ENCODE assay signal across 11 cellular contexts in genomic region chr7:76511911-76512885, GRCh38. TPM values are rescaled to one million over a fixed set of nuclear protein-coding genes. Genes with fewer than 3 reads are reported as not detected.
DNase-seq lines count a peak whose midpoint lies in the region; ATAC-seq, FAIRE-seq and TF ChIP-seq lines count a peak whose summit lies in the region.
"Not testable (repeated sequence)": the region's sequence is repeated elsewhere in the genome, so short reads cannot be mapped to it uniquely, and the experiment has no call there.
"Had no signal": no experiment of that assay in that cellular context is flagged by ENCODE, and none has a peak within 500 bp of the region (broad histone marks: within the 10 kb centered on the region; RNA-seq: fewer than 3 reads in every experiment).

No MANE protein-coding gene starts in this region.

- H3K9ac ChIP-seq in Karpas-422 (ENCODE audit: low read length); keratinocyte (ENCODE audit: control insufficient read depth, extremely low read depth, insufficient read depth, low read length): not testable (repeated sequence)

- CTCF ChIA-PET in A549 (lab: Yijun Ruan, JAX): interaction anchor here (1.0 kb wide), 1 partner anchor 844 kb away, joined by 3 read pairs; no protein-coding TSS in a partner anchor

- FAIRE-seq in A549 (lab: Jason Lieb, UNC) (peak; percentile 98), keratinocyte (lab: Jason Lieb, UNC) (peak; percentile 83)

- H3K9me1 ChIP-seq in keratinocyte (ENCODE audit: control insufficient read depth, extremely low read depth, insufficient read depth, low read length): not testable (repeated sequence)

- not testable (repeated sequence) for H3K9me2 ChIP-seq in Karpas-422 (replicated peaks; ENCODE audit: insufficient read depth, low read length)

- ATAC-seq in A549 (peak; percentile 77 to 93), esophagus mucosa (peak; percentile 95), sciatic nerve (peak; percentile 83)

- TF ChIP-seq POLR2A in A549 (IDR thresholded peaks at IDR 0.05; ENCODE audit: low read length): peak; percentile 28; the same call in 1 of the 2 replicates

- dilution Hi-C loops in keratinocyte (cut with MboI; ENCODE audit: extremely low pct_ligation_motif_present, low sequenced_read_pairs): not testable (repeated sequence)

- intact Hi-C loops in activated CD4-positive, alpha-beta T cell treated with anti-CD3 and anti-CD28 coated beads, Interleukin-2, amount 10 ng/mL, durations not matched to agents 24 days and 14 days (cut with micrococcal nuclease); sciatic nerve (cut with DNase I): not testable (repeated sequence)

- peak overlapping the region; percentile 89 to 96 for H3K27ac ChIP-seq in A549
- not testable (repeated sequence) for H3K27ac ChIP-seq in Karpas-422 (ENCODE audit: low read length); keratinocyte (ENCODE audit: control insufficient read depth, insufficient read depth, low read length)

- not testable (repeated sequence) for H3K27me3 ChIP-seq in Karpas-422 (ENCODE audit: low read length); keratinocyte (ENCODE audit: control insufficient read depth, extremely low read depth, insufficient read depth, low read length)

- H3K27me3 Mint-ChIP-seq in activated CD4-positive, alpha-beta T cell treated with anti-CD3 and anti-CD28 coated beads, Interleukin-2, amount 10 ng/mL, durations not matched to agents 24 days and 14 days: not testable (repeated sequence)

- not testable (repeated sequence) for TF ChIP-seq CTCF in A549 (IDR thresholded peaks at IDR 0.05); keratinocyte (optimal IDR thresholded peaks at IDR 0.05 in 1 of 3, IDR thresholded peaks at IDR 0.05 in 1 of 3, conservative IDR thresholded peaks at IDR 0.05 in 1 of 3; ENCODE audit: extremely low read depth in 1 of 3, insufficient read depth in 2 of 3, low read length in 3 of 3)

- WGBS in A549 (ENCODE audit: missing lambda C conversion rate): no CpG with 5 or more reads among the region's 31 CpGs

- not testable (repeated sequence) for H3K36me3 Mint-ChIP-seq in activated CD4-positive, alpha-beta T cell treated with anti-CD3 and anti-CD28 coated beads, Interleukin-2, amount 10 ng/mL, durations not matched to agents 24 days and 14 days (ENCODE audit: low read depth)

- H3K36me3 ChIP-seq in Karpas-422 (ENCODE audit: insufficient read depth, low read length); keratinocyte (ENCODE audit: control insufficient read depth in 2 of 2, extremely low read depth in 1 of 2, insufficient read depth in 2 of 2, low read length in 2 of 2): not testable (repeated sequence)

- H3K4me3 ChIP-seq in A549: peak overlapping the region; percentile 50
- H3K4me3 ChIP-seq in Karpas-422 (ENCODE audit: low read length); keratinocyte (ENCODE audit: control insufficient read depth in 2 of 3, extremely low read depth in 1 of 3, insufficient read depth in 2 of 3, low read depth in 1 of 3, low read length in 3 of 3): not testable (repeated sequence)

- TF ChIP-seq RAD21 in A549 (conservative IDR thresholded peaks at IDR 0.05 in 1 of 2, IDR thresholded peaks at IDR 0.05 in 1 of 2): not testable (repeated sequence)

- not testable (repeated sequence) for H2AFZ ChIP-seq in Karpas-422 (ENCODE audit: low read length); keratinocyte (ENCODE audit: control insufficient read depth, low read length)

- H3K9me3 ChIP-seq in A549; Karpas-422 (ENCODE audit: low read length); keratinocyte (ENCODE audit: control insufficient read depth, low read depth, low read length): not testable (repeated sequence)

- H3K4me2 ChIP-seq in A549 (peak overlapping the region; percentile 79), keratinocyte (ENCODE audit: control insufficient read depth, extremely low read depth, insufficient read depth, low read depth, low read length) (peak overlapping the region; percentile 5)
- H3K4me2 ChIP-seq in Karpas-422 (ENCODE audit: low read depth, low read length, poor library complexity, severe bottlenecking): not testable (repeated sequence)

- H3K4me1 Mint-ChIP-seq in activated CD4-positive, alpha-beta T cell treated with anti-CD3 and anti-CD28 coated beads, Interleukin-2, amount 10 ng/mL, durations not matched to agents 24 days and 14 days: not testable (repeated sequence)

- H3K79me2 ChIP-seq in Karpas-422 (ENCODE audit: low read length); keratinocyte (ENCODE audit: control insufficient read depth, insufficient read depth, low read length): not testable (repeated sequence)

- H3K27ac Mint-ChIP-seq in activated CD4-positive, alpha-beta T cell treated with anti-CD3 and anti-CD28 coated beads, Interleukin-2, amount 10 ng/mL, durations not matched to agents 24 days and 14 days: not testable (repeated sequence)

- not testable (repeated sequence) for H3K4me3 Mint-ChIP-seq in activated CD4-positive, alpha-beta T cell treated with anti-CD3 and anti-CD28 coated beads, Interleukin-2, amount 10 ng/mL, durations not matched to agents 24 days and 14 days

- not testable (repeated sequence) for H4K20me1 ChIP-seq in Karpas-422 (ENCODE audit: insufficient read depth, low read depth, low read length); keratinocyte (ENCODE audit: control insufficient read depth, extremely low read depth, insufficient read depth, low read length)

- POLR2A ChIA-PET in A549 (lab: Yijun Ruan, JAX): not testable (repeated sequence)

- DNase-seq in A549 (ENCODE audit: low read depth in 1 of 2, low spot score in 1 of 2); keratinocyte (ENCODE audit: low read depth, low spot score): not testable (repeated sequence)
- DNase-seq in Karpas-422 (peak; percentile 14), mesenteric fat pad (ENCODE audit: low spot score) (peak; percentile 77), sciatic nerve (ENCODE audit: low spot score) (peak; percentile 53), ureter (ENCODE audit: low spot score) (peak; percentile 43)
- DNase-seq in activated CD4-positive, alpha-beta T cell treated with anti-CD3 and anti-CD28 coated beads, Interleukin-2, amount 10 ng/mL, durations not matched to agents 24 days and 14 days: peak; percentile 44

- H3K4me1 ChIP-seq in A549 (peaks cover 31% of the 10 kb centered on the region), keratinocyte (ENCODE audit: control insufficient read depth, extremely low read depth, insufficient read depth, low read length) (peaks cover 10% of the 10 kb centered on the region)
- H3K4me1 ChIP-seq in Karpas-422 (ENCODE audit: low read length): not testable (repeated sequence)

- not testable (repeated sequence) for H3K9me3 Mint-ChIP-seq in activated CD4-positive, alpha-beta T cell treated with anti-CD3 and anti-CD28 coated beads, Interleukin-2, amount 10 ng/mL, durations not matched to agents 24 days and 14 days

- TF ChIP-seq EP300 in A549 (IDR thresholded peaks at IDR 0.05): not testable (repeated sequence)

RNA-seq across cellular contexts. Expression of gene UPK3B, which starts 1.8 kb away (rescaled TPM):
- polyA plus RNA-seq in A549 (2011; rRNA removed) (2.2 and 2.3 TPM in 2 replicates), A549 (2017; fragmentation: RNase III; extraction: RNeasy Plus Mini Kit Qiagen cat#74134 plus additional on column Dnase treatment) (19.4 to 20.9 TPM (median 20.6 TPM) in 3 replicates), keratinocyte (2.6 to 11.9 TPM (median 7.5 TPM) in 3 replicates)
- 4.8 and 9.2 TPM in 2 replicates for polyA plus RNA-seq in A549 (2012; cell fraction: cytosol; rRNA removed)
- polyA plus RNA-seq in A549 (2012; cell fraction: nucleus; rRNA removed): 8.1 and 12.2 TPM in 2 replicates
- 1.9 and 2.9 TPM in 2 replicates for polyA minus RNA-seq in A549 (2011; rRNA and poly(A)+ RNA removed)
- 0.26 TPM in 1 of 2 replicates, not detected in the other for total RNA-seq in Karpas-422 (2014; rRNA removed; shearing (Covaris generic); ENCODE audit: low replicate concordance)
- total RNA-seq in activated CD4-positive, alpha-beta T cell treated with anti-CD3 and anti-CD28 coated beads, Interleukin-2, amount 10 ng/mL, durations not matched to agents 24 days and 14 days: 1.1 and 1.2 TPM in 2 replicates
- total RNA-seq in esophagus mucosa (9.6 TPM), mesenteric fat pad (1.9 TPM), sciatic nerve (3.7 TPM), ureter (111 TPM)
- 5.5 TPM for polyA plus RNA-seq in keratinocyte (2011; ENCODE audit: low read depth)
- 8.9 and 29.3 TPM in 2 replicates for polyA plus RNA-seq in keratinocyte (2011; cell fraction: cytosol; rRNA removed)
- 24.3 and 37.7 TPM in 2 replicates for polyA plus RNA-seq in keratinocyte (2011; cell fraction: nucleus; rRNA removed)
- polyA plus RNA-seq in keratinocyte (2012; ENCODE audit: low replicate concordance): 20.4 and 23.9 TPM in 2 replicates
- polyA minus RNA-seq in keratinocyte: 5.6 to 13.5 TPM (median 8.2 TPM) in 3 replicates
- polyA minus RNA-seq in keratinocyte (2011; cell fraction: cytosol; rRNA and poly(A)+ RNA removed): 87.3 TPM
- polyA minus RNA-seq in keratinocyte (2011; cell fraction: nucleus; rRNA and poly(A)+ RNA removed): 30.7 and 32.4 TPM in 2 replicates
- polyA plus RNA-seq: BJ had no signal

RNA-seq across cellular contexts. Expression of gene SPDYE16, which starts 30.9 kb away (rescaled TPM):
- polyA plus RNA-seq in A549 (2011; rRNA removed): not detected in 2 replicates
- polyA plus RNA-seq in A549 (2012; cell fraction: cytosol; rRNA removed): not detected in 2 replicates
- polyA plus RNA-seq in A549 (2012; cell fraction: nucleus; rRNA removed): not detected in 2 replicates
- not detected in 3 replicates for polyA plus RNA-seq in A549 (2017; fragmentation: RNase III; extraction: RNeasy Plus Mini Kit Qiagen cat#74134 plus additional on column Dnase treatment)
- not detected in 2 replicates for polyA minus RNA-seq in A549 (2011; rRNA and poly(A)+ RNA removed)
- total RNA-seq in Karpas-422 (2014; rRNA removed; shearing (Covaris generic); ENCODE audit: low replicate concordance): not detected in 2 replicates
- 0.47 TPM in 1 of 2 replicates, not detected in the other for total RNA-seq in activated CD4-positive, alpha-beta T cell treated with anti-CD3 and anti-CD28 coated beads, Interleukin-2, amount 10 ng/mL, durations not matched to agents 24 days and 14 days
- total RNA-seq in esophagus mucosa: not detected
- polyA plus RNA-seq in keratinocyte: not detected in 3 replicates
- not detected for polyA plus RNA-seq in keratinocyte (2011; ENCODE audit: low read depth)
- not detected in 2 replicates for polyA plus RNA-seq in keratinocyte (2011; cell fraction: cytosol; rRNA removed)
- not detected in 2 replicates for polyA plus RNA-seq in keratinocyte (2011; cell fraction: nucleus; rRNA removed)
- polyA plus RNA-seq in keratinocyte (2012; ENCODE audit: low replicate concordance): 0.22 and 1.0 TPM in 2 replicates
- polyA minus RNA-seq in keratinocyte: not detected in 3 replicates
- polyA minus RNA-seq in keratinocyte (2011; cell fraction: cytosol; rRNA and poly(A)+ RNA removed): not detected
- not detected in 2 replicates for polyA minus RNA-seq in keratinocyte (2011; cell fraction: nucleus; rRNA and poly(A)+ RNA removed)
- not detected for total RNA-seq in mesenteric fat pad
- 1.9 TPM for total RNA-seq in sciatic nerve
- 1.3 TPM for total RNA-seq in ureter
- total RNA-seq: H7, NCI-H460 had no signal
- polyA plus RNA-seq: BJ had no signal

RNA-seq across cellular contexts. Expression of gene DTX2, which starts 50.7 kb away (rescaled TPM):
- polyA plus RNA-seq in A549 (2011; rRNA removed) (11.2 and 13.4 TPM in 2 replicates), A549 (2017; fragmentation: RNase III; extraction: RNeasy Plus Mini Kit Qiagen cat#74134 plus additional on column Dnase treatment) (52.7 to 59.1 TPM (median 52.7 TPM) in 3 replicates), keratinocyte (15.1 to 25.6 TPM (median 22.4 TPM) in 3 replicates)
- polyA plus RNA-seq in A549 (2012; cell fraction: cytosol; rRNA removed): 31.2 and 39.4 TPM in 2 replicates
- 124 and 146 TPM in 2 replicates for polyA plus RNA-seq in A549 (2012; cell fraction: nucleus; rRNA removed)
- 30.9 and 46.6 TPM in 2 replicates for polyA minus RNA-seq in A549 (2011; rRNA and poly(A)+ RNA removed)
- total RNA-seq in Karpas-422 (2014; rRNA removed; shearing (Covaris generic); ENCODE audit: low replicate concordance): 17.0 and 26.5 TPM in 2 replicates
- total RNA-seq in activated CD4-positive, alpha-beta T cell treated with anti-CD3 and anti-CD28 coated beads, Interleukin-2, amount 10 ng/mL, durations not matched to agents 24 days and 14 days: 23.7 and 26.3 TPM in 2 replicates
- total RNA-seq in esophagus mucosa (56.2 TPM), mesenteric fat pad (35.0 TPM), sciatic nerve (41.2 TPM), ureter (67.8 TPM)
- 18.1 TPM for polyA plus RNA-seq in keratinocyte (2011; ENCODE audit: low read depth)
- polyA plus RNA-seq in keratinocyte (2011; cell fraction: cytosol; rRNA removed): 17.9 and 29.8 TPM in 2 replicates
- 63.6 and 98.0 TPM in 2 replicates for polyA plus RNA-seq in keratinocyte (2011; cell fraction: nucleus; rRNA removed)
- polyA plus RNA-seq in keratinocyte (2012; ENCODE audit: low replicate concordance): 28.4 and 35.3 TPM in 2 replicates
- 25.7 to 126 TPM (median 28.5 TPM) in 3 replicates for polyA minus RNA-seq in keratinocyte
- polyA minus RNA-seq in keratinocyte (2011; cell fraction: cytosol; rRNA and poly(A)+ RNA removed): 62.7 TPM
- polyA minus RNA-seq in keratinocyte (2011; cell fraction: nucleus; rRNA and poly(A)+ RNA removed): 48.5 and 64.7 TPM in 2 replicates

Comparison
In these comparisons a context has a peak if more than half of its experiments do, and no peak if none do; other contexts are left out.
1. RNA of gene UPK3B, which starts 1.8 kb away (total RNA-seq): 111 TPM in ureter (single experiment); 9.6 TPM in esophagus mucosa (single experiment), 3.7 TPM in sciatic nerve (single experiment), 1.9 TPM in mesenteric fat pad (single experiment), 1.1 to 1.2 TPM in activated CD4-positive, alpha-beta T cell treated with anti-CD3 and anti-CD28 coated beads, Interleukin-2, amount 10 ng/mL, durations not matched to agents 24 days and 14 days and 0.26 TPM in Karpas-422; every median in the first group is over 10 times any median in the second.
2. Peak in every context shown above with its lines, with median percentiles within 50 percentile points of each other: ATAC-seq.